In genomic region chr14:54606178-54606577, GRCh38 we compare ENCODE assay signal across 1 cellular context.
TF ChIP-seq lines count a peak whose summit lies in the region.

No MANE protein-coding gene starts in this region.

TF ChIP-seq in WTC11, 78 proteins besides CTCF, POLR2A, EP300 and RAD21 (continued from another document):
- no peak for TF ChIP-seq ARID4B (CRISPR knock-in tag; IDR thresholded peaks at IDR 0.05; ENCODE audit: borderline replicate concordance)
- no peak for TF ChIP-seq FOXK1 (CRISPR knock-in tag; IDR thresholded peaks at IDR 0.05)
- TF ChIP-seq, protein P1, sequence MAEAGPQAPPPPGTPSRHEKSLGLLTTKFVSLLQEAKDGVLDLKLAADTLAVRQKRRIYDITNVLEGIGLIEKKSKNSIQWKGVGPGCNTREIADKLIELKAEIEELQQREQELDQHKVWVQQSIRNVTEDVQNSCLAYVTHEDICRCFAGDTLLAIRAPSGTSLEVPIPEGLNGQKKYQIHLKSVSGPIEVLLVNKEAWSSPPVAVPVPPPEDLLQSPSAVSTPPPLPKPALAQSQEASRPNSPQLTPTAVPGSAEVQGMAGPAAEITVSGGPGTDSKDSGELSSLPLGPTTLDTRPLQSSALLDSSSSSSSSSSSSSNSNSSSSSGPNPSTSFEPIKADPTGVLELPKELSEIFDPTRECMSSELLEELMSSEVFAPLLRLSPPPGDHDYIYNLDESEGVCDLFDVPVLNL (CRISPR knock-in tag; IDR thresholded peaks at IDR 0.05; ENCODE audit: borderline replicate concordance, low read depth) = no peak
- TF ChIP-seq SMAD3 (CRISPR knock-in tag; IDR thresholded peaks at IDR 0.05; ENCODE audit: borderline replicate concordance) = no peak
- TF ChIP-seq MXD4 (CRISPR knock-in tag; IDR thresholded peaks at IDR 0.05; ENCODE audit: borderline replicate concordance) = no peak
- no peak for TF ChIP-seq SMAD4 (CRISPR knock-in tag; IDR thresholded peaks at IDR 0.05)
- TF ChIP-seq TEAD4 (CRISPR knock-in tag; IDR thresholded peaks at IDR 0.05) = no peak
- no peak for TF ChIP-seq USF1 (CRISPR knock-in tag; IDR thresholded peaks at IDR 0.05)
